In genomic region chr18:49813071-49813320, GRCh38 we compare ENCODE assay signal across 8 cellular contexts. TPM values are rescaled to one million over a fixed set of nuclear protein-coding genes. Genes with fewer than 3 reads are reported as not detected.
DNase-seq lines count a peak whose midpoint lies in the region; ATAC-seq and TF ChIP-seq lines count a peak whose summit lies in the region.

No MANE protein-coding gene starts in this region.

- POLR2A ChIA-PET in PC-3 (lab: Charles Lee; ENCODE audit: unreplicated experiment): no interaction called here

- peak overlapping the region; percentile 80 for H2AFZ ChIP-seq in PC-3 (ENCODE audit: low read length)

- H3K9me2 ChIP-seq in PC-3 (replicated peaks; ENCODE audit: low read length): no peaks in the 10 kb centered on the region

- no peaks in the 10 kb centered on the region for H4K20me1 ChIP-seq in PC-3 (ENCODE audit: low read length)

- intact Hi-C loops in PC-3 (cut with micrococcal nuclease): loop anchor here (2.0 kb wide), 1 partner anchor 22 kb away; no protein-coding TSS in a partner anchor
- intact Hi-C loops in colonic mucosa (cut with DNase I): no loop called here
- intact Hi-C loops in left lung (cut with DNase I): no loop called here
- intact Hi-C loops in testis (cut with DNase I; ENCODE audit: low total_unique reads): no loop called here

- DNase-seq in PC-3: no peak
- DNase-seq in colonic mucosa: peak; percentile 56
- DNase-seq in left lung: peak; percentile 46 to 87
- no peak for DNase-seq in testis
- no peak for DNase-seq in GM19238 (ENCODE audit: insufficient read length, low spot score)

- no peaks in the 10 kb centered on the region for H3F3A ChIP-seq in PC-3 (ENCODE audit: low read length, unreplicated experiment)

- no peaks in the 10 kb centered on the region for H3K36me3 ChIP-seq in PC-3 (ENCODE audit: low read depth, low read length)
- no peaks in the 10 kb centered on the region for H3K36me3 ChIP-seq in colonic mucosa
- H3K36me3 ChIP-seq in left lung: no peaks in the 10 kb centered on the region
- H3K36me3 ChIP-seq in testis (ENCODE audit: low read depth, missing control alignments): no peaks in the 10 kb centered on the region

- ATAC-seq in GM18868 (IDR thresholded peaks at IDR 0.05; ENCODE audit: unreplicated experiment) (peak; percentile 17), HG03095 (IDR thresholded peaks at IDR 0.05; ENCODE audit: unreplicated experiment) (peak; percentile 27), PC-3 (no peak), left lung (peak; percentile 57)

- 2% methylated on average over 16 to 17 of the region's 17 CpGs for WGBS in testis, 2 donors

- CTCF ChIA-PET in PC-3 (lab: Charles Lee): no interaction called here

- TF ChIP-seq POLR2A in testis (IDR thresholded peaks at IDR 0.05): no peak

- H3K4me3 ChIP-seq in PC-3 (ENCODE audit: low read length) (peak overlapping the region; percentile 75), colonic mucosa (peak overlapping the region; percentile 61), left lung (peak overlapping the region; percentile 62 to 82), testis (peak overlapping the region; percentile 78 to 79)

- H3K4me1 ChIP-seq in PC-3 (ENCODE audit: insufficient read depth, low read length): no peaks in the 10 kb centered on the region; the same call in 1 of the 2 replicates
- no peaks in the 10 kb centered on the region for H3K4me1 ChIP-seq in colonic mucosa
- H3K4me1 ChIP-seq in left lung: peaks cover 4 to 32% of the 10 kb centered on the region in 2 donors
- H3K4me1 ChIP-seq in testis: no peaks in the 10 kb centered on the region

- peak overlapping the region; percentile 83 for H3K4me2 ChIP-seq in PC-3 (ENCODE audit: low read length)

- H3K9ac ChIP-seq in PC-3 (ENCODE audit: low read length) (peak overlapping the region; percentile 75), colonic mucosa (ENCODE audit: low read depth in 2 of 2, low read length in 2 of 2) (peak overlapping the region; percentile 94 to 95)

- H3K9me3 ChIP-seq in PC-3 (ENCODE audit: low read length) (no peaks in the 10 kb centered on the region), colonic mucosa (no peaks in the 10 kb centered on the region), left lung (peaks cover 0 to 26% of the 10 kb centered on the region in 2 donors), testis (no peaks in the 10 kb centered on the region)

- H3K27ac ChIP-seq in C4-2B (peak overlapping the region; percentile 65), PC-3 (ENCODE audit: low read length) (peak overlapping the region; percentile 51), colonic mucosa (peak overlapping the region; percentile 99), left lung (peak overlapping the region; percentile 97 to 99), testis (peak overlapping the region; percentile 91 to 96)

- 0 out of 2 replicates have a peak, but pooled peaks cover 4% of the 10 kb centered on the region for H3K79me2 ChIP-seq in PC-3 (ENCODE audit: low read length)

- no peaks in the 10 kb centered on the region for H3K27me3 ChIP-seq in PC-3 (ENCODE audit: low read length)
- no peaks in the 10 kb centered on the region for H3K27me3 ChIP-seq in colonic mucosa
- no peaks in the 10 kb centered on the region for H3K27me3 ChIP-seq in left lung
- H3K27me3 ChIP-seq in testis: no peaks in the 10 kb centered on the region

- no TSS peak for BruUV-seq in PC-3 (replicated peaks; lab: Mats Ljungman, UMichigan)

- TF ChIP-seq CTCF in C4-2B (conservative IDR thresholded peaks at IDR 0.05) (no peak), PC-3 (conservative IDR thresholded peaks at IDR 0.05; ENCODE audit: low read depth, low read length) (no peak), colonic mucosa (IDR thresholded peaks at IDR 0.05) (no peak), left lung (IDR thresholded peaks at IDR 0.05) (no peak), testis (IDR thresholded peaks at IDR 0.05) (no peak)

RNA-seq across cellular contexts. Expression of gene ACAA2, which starts 0.3 kb away (rescaled TPM):
- total RNA-seq in PC-3 (2014; rRNA removed) (6.5 and 7.1 TPM in 2 replicates), colonic mucosa (100 to 1,000 TPM; 152 to 276 TPM), left lung (10 to 100 TPM; 60.3 to 71.0 TPM), testis (10 to 100 TPM; 42.2 to 48.7 TPM)
- polyA plus RNA-seq in testis (ENCODE audit: insufficient read depth, low read depth, low replicate concordance): 77.2 TPM

Comparison
In these comparisons a context has a peak if more than half of its experiments do, and no peak if none do; other contexts are left out.
1. DNase-seq: peak in colonic mucosa (single experiment) and left lung (2 of 2); none in PC-3 (single experiment), testis (single experiment) and GM19238 (single experiment).
2. Peak in every context shown above with its lines, with median percentiles within 50 percentile points of each other: H3K27ac ChIP-seq and H3K4me3 ChIP-seq.